ENCODE assay signal across 30 cellular contexts in genomic region chr9:99561435-99562262, GRCh38.
DNase-seq lines count a peak whose midpoint lies in the region; ATAC-seq, FAIRE-seq and TF ChIP-seq lines count a peak whose summit lies in the region.
"Had no signal": no experiment of that assay in that cellular context is flagged by ENCODE, and none has a peak within 500 bp of the region (broad histone marks: within the 10 kb centered on the region; RNA-seq: fewer than 3 reads in every experiment).

No MANE protein-coding gene starts in this region.

- H3K9me3 ChIP-seq in OCI-LY3 (ENCODE audit: insufficient read depth, low read length) (peaks cover 3% of the 10 kb centered on the region; the same call in 1 of the 2 replicates), left ventricle myocardium inferior (replicated peaks) (peaks cover 13% of the 10 kb centered on the region), hepatocyte (ENCODE audit: low read depth) (no peaks in the 10 kb centered on the region), BE2C (no peaks in the 10 kb centered on the region)
- H3K9me3 ChIP-seq: BLaER1, psoas muscle, transverse colon had no signal

- no peak for ATAC-seq in HG03139 (IDR thresholded peaks at IDR 0.05; ENCODE audit: unreplicated experiment)
- ATAC-seq: activated CD8-positive, alpha-beta T cell treated with anti-CD3 and anti-CD28 coated beads for 36 hours; Panc1; psoas muscle had no signal

- H3K27ac ChIP-seq in OCI-LY3 (ENCODE audit: low read length), result peak overlapping the region; percentile 19; the same call in 1 of the 2 replicates
- H3K27ac ChIP-seq in left ventricle myocardium inferior (replicated peaks), result peak overlapping the region; percentile 71
- H3K27ac ChIP-seq in hepatocyte, result no peak overlapping the region
- H3K27ac ChIP-seq: BLaER1, coronary artery, epithelial cell of prostate, psoas muscle, transverse colon had no signal

- H3K4me1 ChIP-seq in OCI-LY3 (ENCODE audit: low read length), result peaks cover 16% of the 10 kb centered on the region
- H3K4me1 ChIP-seq in left ventricle myocardium inferior, result peaks cover 29% of the 10 kb centered on the region
- no peaks in the 10 kb centered on the region for H3K4me1 ChIP-seq in hepatocyte (ENCODE audit: insufficient read depth)
- H3K4me1 ChIP-seq in BE2C, result no peaks in the 10 kb centered on the region; the same call in 1 of the 2 replicates
- H3K4me1 ChIP-seq: BLaER1, psoas muscle, transverse colon had no signal

- no peak overlapping the region for H3K9ac ChIP-seq in OCI-LY3 (ENCODE audit: low read length)
- H3K9ac ChIP-seq: BLaER1 had no signal

- peak overlapping the region; percentile 12 for H3K4me2 ChIP-seq in OCI-LY3 (ENCODE audit: low read length)
- no peak overlapping the region for H3K4me2 ChIP-seq in hepatocyte
- H3K4me2 ChIP-seq: BLaER1 had no signal

- 89% methylated on average over 2 of the region's 2 CpGs for WGBS in hepatocyte (ENCODE audit: low lambda C conversion rate, missing lambda C conversion rate)

- TF ChIP-seq POLR2A in GM12891 (IDR thresholded peaks at IDR 0.05; ENCODE audit: low read depth, low read length), result no peak

- no peaks in the 10 kb centered on the region for H3K36me3 ChIP-seq in OCI-LY3 (replicated peaks; ENCODE audit: low read depth, low read length)
- H3K36me3 ChIP-seq in left ventricle myocardium inferior, result no peaks in the 10 kb centered on the region
- H3K36me3 ChIP-seq in hepatocyte (replicated peaks; ENCODE audit: insufficient read depth, low read depth), result no peaks in the 10 kb centered on the region
- no peaks in the 10 kb centered on the region for H3K36me3 ChIP-seq in BE2C
- H3K36me3 ChIP-seq: BLaER1, transverse colon had no signal

- H2AFZ ChIP-seq in OCI-LY3 (ENCODE audit: low read depth, low read length) (no peak overlapping the region), hepatocyte (no peak overlapping the region)

- DNase-seq in CD1c-positive myeloid dendritic cell (ENCODE audit: extremely low spot score), result peak; percentile 59
- no peak for DNase-seq in GM12891 (ENCODE audit: insufficient read length, low spot score)
- DNase-seq in left ventricle myocardium inferior, result no peak
- DNase-seq in kidney glomerular epithelial cell (lab: John Stamatoyannopoulos, UW), result no peak
- DNase-seq in hepatocyte (ENCODE audit: low spot score), result no peak
- no peak for DNase-seq in BE2C
- DNase-seq: activated CD8-positive, alpha-beta memory T cell treated with anti-CD3 and anti-CD28 coated beads, Interleukin-2, amount 50 U/mL, for 48 hours; activated CD8-positive, alpha-beta T cell treated with anti-CD3 and anti-CD28 coated beads for 36 hours; activated naive CD4-positive, alpha-beta T cell treated with Interleukin-2 at 50 U/mL for 16 hours; caudate nucleus; DMS79 treated with DMSO at 0.1 percent for 48 hours; effector memory CD4-positive, alpha-beta T cell; H7; KG1; naive B cell; NCI-H1436; NCI-H2081; NK-92 treated with Interleukin-12 subunit alpha and Interleukin-12 subunit beta, amount 100 ng/mL, for 24 hours; nucleus accumbens; psoas muscle; SHP77 treated with DMSO at 0.1 percent for 48 hours; stimulated activated CD4-positive, alpha-beta T cell treated with anti-CD3 and anti-CD28 coated beads, Interleukin-4, amount 100 ng/mL, for 24 hours; transverse colon had no signal

- H3K79me2 ChIP-seq in OCI-LY3 (ENCODE audit: low read length) (no peaks in the 10 kb centered on the region), hepatocyte (no peaks in the 10 kb centered on the region)

- H4K20me1 ChIP-seq in OCI-LY3 (ENCODE audit: insufficient read depth, low read length) (no peaks in the 10 kb centered on the region), hepatocyte (ENCODE audit: insufficient read depth, poor library complexity, severe bottlenecking) (no peaks in the 10 kb centered on the region)
- H4K20me1 ChIP-seq: BLaER1 had no signal

- TF ChIP-seq CTCF in OCI-LY3 (IDR thresholded peaks at IDR 0.05; ENCODE audit: low read depth, low read length), result no peak
- TF ChIP-seq CTCF in left ventricle myocardium inferior (IDR thresholded peaks at IDR 0.05; ENCODE audit: borderline replicate concordance), result no peak
- no peak for TF ChIP-seq CTCF in hepatocyte (IDR thresholded peaks at IDR 0.05; ENCODE audit: poor library complexity)
- no peak for TF ChIP-seq CTCF in BE2C (IDR thresholded peaks at IDR 0.05; ENCODE audit: low read depth, low read length)

- H3K4me3 ChIP-seq in OCI-LY3 (ENCODE audit: low read length), result no peak overlapping the region
- no peak overlapping the region for H3K4me3 ChIP-seq in left ventricle myocardium inferior
- H3K4me3 ChIP-seq in hepatocyte, result no peak overlapping the region
- no peak overlapping the region for H3K4me3 ChIP-seq in BE2C (ENCODE audit: low read depth, low read length)
- H3K4me3 ChIP-seq: BLaER1, coronary artery, psoas muscle, transverse colon had no signal

- H3K27me3 ChIP-seq in OCI-LY3 (ENCODE audit: low read depth, low read length), result no peaks in the 10 kb centered on the region
- H3K27me3 ChIP-seq in left ventricle myocardium inferior (ENCODE audit: low read depth), result no peaks in the 10 kb centered on the region
- H3K27me3 ChIP-seq in hepatocyte, result no peaks in the 10 kb centered on the region
- no peaks in the 10 kb centered on the region for H3K27me3 ChIP-seq in BE2C
- H3K27me3 ChIP-seq: BLaER1, transverse colon had no signal

- H3K9me2 ChIP-seq in hepatocyte (replicated peaks; ENCODE audit: insufficient read depth), result no peaks in the 10 kb centered on the region

- intact Hi-C loops in left ventricle myocardium inferior (cut with micrococcal nuclease), result no loop called here

- FAIRE-seq in GM12891 (lab: Jason Lieb, UNC), result peak; percentile 28
- FAIRE-seq: islet of Langerhans had no signal

TF ChIP-seq in GM12891, 5 proteins besides CTCF, POLR2A, EP300 and RAD21:
- TF ChIP-seq SPI1 (IDR thresholded peaks at IDR 0.05; ENCODE audit: low read depth, low read length) (peak; percentile 39), POU2F2 (IDR thresholded peaks at IDR 0.05; ENCODE audit: low read depth, low read length) (no peak), TAF1 (IDR thresholded peaks at IDR 0.05; ENCODE audit: low read depth, low read length) (no peak), PAX5 (IDR thresholded peaks at IDR 0.05; ENCODE audit: insufficient read depth, low read length, severe bottlenecking) (no peak), POLR2AphosphoS5 (IDR thresholded peaks at IDR 0.05; ENCODE audit: low read depth, low read length) (no peak)
TF ChIP-seq in GM12891: peak in this region for 1.
